ENCODE assay signal across 21 cellular contexts in genomic region chrX:9369802-9370291, GRCh38.
A peak's percentile ranks its signal among the peaks of the same experiment; 100 is the strongest.
DNase-seq lines count a peak whose midpoint lies in the region; ATAC-seq, FAIRE-seq and TF ChIP-seq lines count a peak whose summit lies in the region.
"Had no signal": no experiment of that assay in that cellular context is flagged by ENCODE, and none has a peak within 500 bp of the region (broad histone marks: within the 10 kb centered on the region; RNA-seq: fewer than 3 reads in every experiment).

No MANE protein-coding gene starts in this region.

- intact Hi-C loops in sciatic nerve (cut with DNase I): no loop called here
- intact Hi-C loops in dorsolateral prefrontal cortex (cut with DNase I): no loop called here

- H3K36me3 ChIP-seq in small intestine (ENCODE audit: control insufficient read depth in 2 of 2, insufficient read depth in 2 of 2, low read length in 2 of 2): no peaks in the 10 kb centered on the region
- H3K36me3 ChIP-seq: breast epithelium, SJSA1 had no signal

- TF ChIP-seq CTCF in dorsolateral prefrontal cortex (IDR thresholded peaks at IDR 0.05 in 54 of 56, conservative IDR thresholded peaks at IDR 0.05 in 2 of 56; ENCODE audit: low read depth in 1 of 56, partially characterized antibody in 56 of 56): no peak

- no peaks in the 10 kb centered on the region for H3K27me3 ChIP-seq in small intestine (ENCODE audit: control insufficient read depth in 2 of 2, insufficient read depth in 2 of 2, low read length in 2 of 2)
- peaks cover 0 to 48% (median 3%) of the 10 kb centered on the region in 45 donors for H3K27me3 ChIP-seq in dorsolateral prefrontal cortex
- H3K27me3 ChIP-seq: hepatocyte, SJSA1 had no signal

- H3K27ac ChIP-seq in small intestine (ENCODE audit: low read depth in 1 of 2, low read length in 1 of 2) (no peak overlapping the region), dorsolateral prefrontal cortex (no peak overlapping the region)
- H3K27ac ChIP-seq: breast epithelium, hepatocyte, SJSA1 had no signal

- peaks cover 16% of the 10 kb centered on the region for H3K4me1 Mint-ChIP-seq in activated CD8-positive, alpha-beta memory T cell treated with anti-CD3 and anti-CD28 coated beads, Interleukin-2, amount 10 ng/mL, durations not matched to agents 7 days and 5 days
- peaks cover 4% of the 10 kb centered on the region for H3K4me1 Mint-ChIP-seq in activated naive CD8-positive, alpha-beta T cell treated with anti-CD3 and anti-CD28 coated beads, Interleukin-2, amount 10 ng/mL, durations not matched to agents 7 days and 5 days
- H3K4me1 Mint-ChIP-seq: mesothelial cell of epicardium had no signal

- H3K4me3 Mint-ChIP-seq in activated CD8-positive, alpha-beta memory T cell treated with anti-CD3 and anti-CD28 coated beads, Interleukin-2, amount 10 ng/mL, durations not matched to agents 7 days and 5 days: no peak overlapping the region
- peak overlapping the region; percentile 5 for H3K4me3 Mint-ChIP-seq in activated naive CD8-positive, alpha-beta T cell treated with anti-CD3 and anti-CD28 coated beads, Interleukin-2, amount 10 ng/mL, durations not matched to agents 7 days and 5 days
- H3K4me3 Mint-ChIP-seq: HFFc6, mesothelial cell of epicardium had no signal

- no peak for FAIRE-seq in small intestine (lab: Jason Lieb, UNC)

- 75 to 86% (median 80%) methylated on average over 10 of the region's 10 CpGs for WGBS in small intestine, 3 donors

- H3K9me3 Mint-ChIP-seq in activated CD8-positive, alpha-beta memory T cell treated with anti-CD3 and anti-CD28 coated beads, Interleukin-2, amount 10 ng/mL, durations not matched to agents 7 days and 5 days (ENCODE audit: low read depth): no peaks in the 10 kb centered on the region
- no peaks in the 10 kb centered on the region for H3K9me3 Mint-ChIP-seq in activated naive CD8-positive, alpha-beta T cell treated with anti-CD3 and anti-CD28 coated beads, Interleukin-2, amount 10 ng/mL, durations not matched to agents 7 days and 5 days
- H3K9me3 Mint-ChIP-seq: HFFc6 had no signal

- H3K27me3 Mint-ChIP-seq in activated CD8-positive, alpha-beta memory T cell treated with anti-CD3 and anti-CD28 coated beads, Interleukin-2, amount 10 ng/mL, durations not matched to agents 7 days and 5 days: peaks cover 3% of the 10 kb centered on the region
- peaks cover 6% of the 10 kb centered on the region for H3K27me3 Mint-ChIP-seq in activated naive CD8-positive, alpha-beta T cell treated with anti-CD3 and anti-CD28 coated beads, Interleukin-2, amount 10 ng/mL, durations not matched to agents 7 days and 5 days

- H3K27ac Mint-ChIP-seq in activated CD8-positive, alpha-beta memory T cell treated with anti-CD3 and anti-CD28 coated beads, Interleukin-2, amount 10 ng/mL, durations not matched to agents 7 days and 5 days: peak overlapping the region; percentile 76
- peak overlapping the region; percentile 68 for H3K27ac Mint-ChIP-seq in activated naive CD8-positive, alpha-beta T cell treated with anti-CD3 and anti-CD28 coated beads, Interleukin-2, amount 10 ng/mL, durations not matched to agents 7 days and 5 days
- H3K27ac Mint-ChIP-seq: HFFc6, mesothelial cell of epicardium had no signal

- DNase-seq in activated CD8-positive, alpha-beta memory T cell treated with anti-CD3 and anti-CD28 coated beads, Interleukin-2, amount 10 ng/mL, durations not matched to agents 7 days and 5 days: peak; percentile 52
- no peak for DNase-seq in activated CD8-positive, alpha-beta memory T cell treated with anti-CD3 and anti-CD28 coated beads, Interleukin-2, amount 50 U/mL, for 48 hours
- DNase-seq in MV-4-11 (lab: John Stamatoyannopoulos, UW): peak; percentile 86
- no peak for DNase-seq in activated naive CD8-positive, alpha-beta T cell treated with anti-CD3 and anti-CD28 coated beads, Interleukin-2, amount 10 ng/mL, durations not matched to agents 7 days and 5 days
- DNase-seq in sciatic nerve (ENCODE audit: low spot score): no peak
- no peak for DNase-seq in stimulated activated naive CD4-positive, alpha-beta T cell treated with Interleukin-2 at 50 U/mL for 16 hours (lab: John Stamatoyannopoulos, UW)
- no peak for DNase-seq in small intestine
- DNase-seq in dorsolateral prefrontal cortex: no peak
- DNase-seq: activated CD4-positive, alpha-beta T cell treated with anti-CD3 and anti-CD28 coated beads, Interleukin-2, amount 50 U/mL, for 1 hour; activated effector memory CD4-positive, alpha-beta T cell treated with anti-CD3 and anti-CD28 coated beads, Interleukin-2, amount 50 U/mL, for 16 hours; DMS79 treated with DMSO at 0.1 percent for 48 hours; HFFc6; kidney glomerular epithelial cell; MM.1S; NCI-H2029; NCI-H510A treated with DMSO at 0.1 percent for 48 hours; trophoblast cell had no signal

- CTCF ChIA-PET in activated CD8-positive, alpha-beta memory T cell treated with anti-CD3 and anti-CD28 coated beads, Interleukin-2, amount 10 ng/mL, durations not matched to agents 7 days and 5 days (lab: Charles Lee): interaction anchor here (1.0 kb wide), 1 partner anchor 25 kb away, joined by 3 read pairs; no protein-coding TSS in a partner anchor

- POLR2A ChIA-PET in activated naive CD8-positive, alpha-beta T cell treated with anti-CD3 and anti-CD28 coated beads, Interleukin-2, amount 10 ng/mL, durations not matched to agents 7 days and 5 days (lab: Charles Lee): interaction anchor here (1.5 kb wide), 1 partner anchor 17 kb away, joined by 6 read pairs; no protein-coding TSS in a partner anchor

- H3K4me1 ChIP-seq in small intestine (ENCODE audit: control insufficient read depth in 2 of 2, insufficient read depth in 1 of 2, low read depth in 1 of 2, low read length in 1 of 2): no peaks in the 10 kb centered on the region
- H3K4me1 ChIP-seq: breast epithelium, SJSA1 had no signal

- H3K4me3 ChIP-seq in small intestine (ENCODE audit: low read depth in 1 of 2, low read length in 2 of 2): no peak overlapping the region
- H3K4me3 ChIP-seq in dorsolateral prefrontal cortex: no peak overlapping the region
- H3K4me3 ChIP-seq: breast epithelium, hepatocyte, SJSA1 had no signal

- no peaks in the 10 kb centered on the region for H3K36me3 Mint-ChIP-seq in activated CD8-positive, alpha-beta memory T cell treated with anti-CD3 and anti-CD28 coated beads, Interleukin-2, amount 10 ng/mL, durations not matched to agents 7 days and 5 days
- no peaks in the 10 kb centered on the region for H3K36me3 Mint-ChIP-seq in activated naive CD8-positive, alpha-beta T cell treated with anti-CD3 and anti-CD28 coated beads, Interleukin-2, amount 10 ng/mL, durations not matched to agents 7 days and 5 days
- H3K36me3 Mint-ChIP-seq: mesothelial cell of epicardium had no signal

- H3K9me3 ChIP-seq in small intestine (ENCODE audit: control insufficient read depth, low read depth): no peaks in the 10 kb centered on the region
- H3K9me3 ChIP-seq: breast epithelium, SJSA1 had no signal

- ATAC-seq in activated CD8-positive, alpha-beta memory T cell treated with anti-CD3 and anti-CD28 coated beads, Interleukin-2, amount 10 ng/mL, durations not matched to agents 7 days and 5 days: peak; percentile 49
- peak; percentile 67 for ATAC-seq in activated naive CD8-positive, alpha-beta T cell treated with anti-CD3 and anti-CD28 coated beads, Interleukin-2, amount 10 ng/mL, durations not matched to agents 7 days and 5 days (ENCODE audit: low read depth)
- ATAC-seq in sciatic nerve: peak; percentile 29

Comparison
In these comparisons a context has a peak if more than half of its experiments do, and no peak if none do; other contexts are left out.
1. DNase-seq: peak in activated CD8-positive, alpha-beta memory T cell treated with anti-CD3 and anti-CD28 coated beads, Interleukin-2, amount 10 ng/mL, durations not matched to agents 7 days and 5 days (single experiment) and MV-4-11 (single experiment); none in activated CD8-positive, alpha-beta memory T cell treated with anti-CD3 and anti-CD28 coated beads, Interleukin-2, amount 50 U/mL, for 48 hours (single experiment), activated naive CD8-positive, alpha-beta T cell treated with anti-CD3 and anti-CD28 coated beads, Interleukin-2, amount 10 ng/mL, durations not matched to agents 7 days and 5 days (single experiment), sciatic nerve (single experiment), stimulated activated naive CD4-positive, alpha-beta T cell treated with Interleukin-2 at 50 U/mL for 16 hours (single experiment), small intestine (single experiment) and dorsolateral prefrontal cortex (0 of 10).
2. Peak in every context shown above with its lines, with median percentiles within 50 percentile points of each other: ATAC-seq.